ENCODE assay signal across 8 cellular contexts in genomic region chr16:70438325-70438982, GRCh38.
DNase-seq lines count a peak whose midpoint lies in the region; ATAC-seq and TF ChIP-seq lines count a peak whose summit lies in the region.

No MANE protein-coding gene starts in this region.

- H3K9me2 ChIP-seq in Loucy (replicated peaks; ENCODE audit: low read depth, low read length) = no peaks in the 10 kb centered on the region

- H3K27me3 Mint-ChIP-seq in dendritic cell treated with granulocyte-macrophage colony-stimulating factor and Interleukin-4, amounts not matched to agents 40 ng/mL and 50 ng/mL, for 4 days = no peaks in the 10 kb centered on the region

- H3K4me1 ChIP-seq in Loucy (ENCODE audit: insufficient read depth, low read length, poor library complexity, severe bottlenecking) (peaks cover 33% of the 10 kb centered on the region), muscle layer of colon (ENCODE audit: insufficient read depth, low read length) (peaks cover 37% of the 10 kb centered on the region)

- peak overlapping the region; percentile 83 for H3K9ac ChIP-seq in Loucy (ENCODE audit: low read depth, low read length, poor library complexity, severe bottlenecking)
- peak overlapping the region; percentile 64 for H3K9ac ChIP-seq in muscle layer of colon (ENCODE audit: low read length)

- no peak for DNase-seq in AG20443 (ENCODE audit: low spot score)
- no peak for DNase-seq in NCI-H345 treated with DMSO at 0.1 percent for 48 hours (lab: John Stamatoyannopoulos, UW; ENCODE audit: unreplicated experiment)
- no peak for DNase-seq in NCI-H187 treated with DMSO at 0.1 percent for 48 hours (lab: John Stamatoyannopoulos, UW)

- H3K36me3 Mint-ChIP-seq in dendritic cell treated with granulocyte-macrophage colony-stimulating factor and Interleukin-4, amounts not matched to agents 40 ng/mL and 50 ng/mL, for 4 days (ENCODE audit: low read depth) = peaks cover 31% of the 10 kb centered on the region

- peaks cover 54% of the 10 kb centered on the region for H3K4me1 Mint-ChIP-seq in dendritic cell treated with granulocyte-macrophage colony-stimulating factor and Interleukin-4, amounts not matched to agents 40 ng/mL and 50 ng/mL, for 4 days (ENCODE audit: low read depth)

- H3K27me3 ChIP-seq in Loucy (ENCODE audit: insufficient read depth, low read length, poor library complexity, severe bottlenecking) (no peaks in the 10 kb centered on the region), muscle layer of colon (ENCODE audit: control insufficient read depth in 1 of 2, insufficient read depth in 2 of 2, low read length in 2 of 2) (no peaks in the 10 kb centered on the region)

- ATAC-seq in GM19324 (IDR thresholded peaks at IDR 0.05; ENCODE audit: low FRiP score, unreplicated experiment) (peak; percentile 21), HG03025 (IDR thresholded peaks at IDR 0.05; ENCODE audit: low FRiP score, unreplicated experiment) (no peak)

- H2AFZ ChIP-seq in Loucy (ENCODE audit: low read length) = peak overlapping the region; percentile 58

- peaks cover 2% of the 10 kb centered on the region; the same call in 1 of the 2 replicates for H3F3A ChIP-seq in Loucy (ENCODE audit: low read depth)

- H3K9me3 Mint-ChIP-seq in dendritic cell treated with granulocyte-macrophage colony-stimulating factor and Interleukin-4, amounts not matched to agents 40 ng/mL and 50 ng/mL, for 4 days = no peaks in the 10 kb centered on the region

- peak overlapping the region; percentile 99 for H3K4me2 ChIP-seq in Loucy (ENCODE audit: low read depth, low read length, poor library complexity, severe bottlenecking)

- peak overlapping the region; percentile 27 for H3K27ac ChIP-seq in muscle layer of colon (ENCODE audit: low read depth, low read length)

- H3K9me3 ChIP-seq in Loucy (ENCODE audit: insufficient read depth, low read depth, low read length) (no peaks in the 10 kb centered on the region), muscle layer of colon (ENCODE audit: low read length) (no peaks in the 10 kb centered on the region)

- intact Hi-C loops in dendritic cell treated with granulocyte-macrophage colony-stimulating factor and Interleukin-4, amounts not matched to agents 40 ng/mL and 50 ng/mL, for 4 days (cut with micrococcal nuclease) = no loop called here

- H3K36me3 ChIP-seq in Loucy (ENCODE audit: insufficient read depth, low read length) (no peaks in the 10 kb centered on the region), muscle layer of colon (ENCODE audit: insufficient read depth, low read length) (no peaks in the 10 kb centered on the region)

- peaks cover 48% of the 10 kb centered on the region for H3K79me2 ChIP-seq in Loucy (ENCODE audit: insufficient read depth, low read length)

- peak overlapping the region; percentile 91 for H3K27ac Mint-ChIP-seq in dendritic cell treated with granulocyte-macrophage colony-stimulating factor and Interleukin-4, amounts not matched to agents 40 ng/mL and 50 ng/mL, for 4 days

- TF ChIP-seq CTCF in Loucy (conservative IDR thresholded peaks at IDR 0.05; ENCODE audit: low read length) = no peak

- peak overlapping the region; percentile 98 for H3K4me3 Mint-ChIP-seq in dendritic cell treated with granulocyte-macrophage colony-stimulating factor and Interleukin-4, amounts not matched to agents 40 ng/mL and 50 ng/mL, for 4 days

- H3K4me3 ChIP-seq in Loucy (ENCODE audit: low read length, poor library complexity, severe bottlenecking) (peak overlapping the region; percentile 92), muscle layer of colon (ENCODE audit: low read depth in 1 of 2, low read length in 2 of 2) (peak overlapping the region; percentile 44 to 82)

- peaks cover 15% of the 10 kb centered on the region for H4K20me1 ChIP-seq in Loucy (ENCODE audit: insufficient read depth, low read length, poor library complexity, severe bottlenecking)
